Comparison of ENCODE assay signal across 20 cellular contexts in genomic region chr17:29238133-29238850, GRCh38. TPM values are rescaled to one million over a fixed set of nuclear protein-coding genes. Genes with fewer than 3 reads are reported as not detected.
DNase-seq lines count a peak whose midpoint lies in the region; ATAC-seq, FAIRE-seq and TF ChIP-seq lines count a peak whose summit lies in the region.
"Had no signal": no experiment of that assay in that cellular context is flagged by ENCODE, and none has a peak within 500 bp of the region (broad histone marks: within the 10 kb centered on the region; RNA-seq: fewer than 3 reads in every experiment).

No MANE protein-coding gene starts in this region.

- H3K23ac ChIP-seq in IMR-90 (ENCODE audit: low read depth, low read length) = peak overlapping the region; percentile 77

- TF ChIP-seq RAD21 in IMR-90 (IDR thresholded peaks at IDR 0.05; ENCODE audit: low read length) (no peak), K562 (CRISPR knock-in tag; conservative IDR thresholded peaks at IDR 0.05 in 1 of 2, IDR thresholded peaks at IDR 0.05 in 1 of 2) (no peak)

- peak overlapping the region; percentile 94 for H2AK5ac ChIP-seq in IMR-90 (ENCODE audit: low read depth, low read length)

- TF ChIP-seq CTCF in IMR-90 (conservative IDR thresholded peaks at IDR 0.05; ENCODE audit: low read depth, low read length) = no peak
- no peak for TF ChIP-seq CTCF in K562 (IDR thresholded peaks at IDR 0.05 in 2 of 3, conservative IDR thresholded peaks at IDR 0.05 in 1 of 3; ENCODE audit: insufficient read depth in 2 of 3, low read depth in 1 of 3, low read length in 3 of 3)
- TF ChIP-seq CTCF in D721Med (IDR thresholded peaks at IDR 0.05; ENCODE audit: insufficient read depth, missing control alignments) = no peak

- no peaks in the 10 kb centered on the region for H3K79me2 ChIP-seq in K562 (ENCODE audit: control insufficient read depth, insufficient read depth, low read length)

- H3K79me1 ChIP-seq in IMR-90 (ENCODE audit: low read depth in 1 of 2, low read length in 2 of 2) = peaks cover 3 to 29% of the 10 kb centered on the region in 2 experiments; a peak in 3 of 4 replicates

- H3K4me2 ChIP-seq in IMR-90 (ENCODE audit: low read depth, low read length) (no peak overlapping the region), K562 (ENCODE audit: insufficient read depth, low read length) (no peak overlapping the region)

- peak overlapping the region; percentile 94 for H3K14ac ChIP-seq in IMR-90 (replicated peaks; ENCODE audit: low read depth, low read length)

- FAIRE-seq in K562 (lab: Jason Lieb, UNC) (no peak), D721Med (lab: Jason Lieb, UNC) (no peak)
- FAIRE-seq: GM12878, islet of Langerhans had no signal

- H3K4me1 ChIP-seq in IMR-90 (ENCODE audit: control insufficient read depth, insufficient read depth, low read length) (peaks cover 23% of the 10 kb centered on the region), K562 (replicated peaks in 1 of 2; ENCODE audit: control insufficient read depth in 2 of 2, insufficient read depth in 2 of 2, low read length in 2 of 2) (peaks cover 3 to 13% of the 10 kb centered on the region in 2 experiments; a peak in 3 of 5 replicates)

- peak overlapping the region; percentile 42 for H3K56ac ChIP-seq in IMR-90 (ENCODE audit: extremely low read depth, insufficient read depth, low read length)

- peak overlapping the region; percentile 84 for H2AFZ ChIP-seq in IMR-90 (replicated peaks; ENCODE audit: low read length, poor library complexity)
- no peak overlapping the region; the same call in 1 of the 2 replicates for H2AFZ ChIP-seq in K562 (ENCODE audit: low read depth, low read length)

- peak overlapping the region; percentile 98 for H2BK20ac ChIP-seq in IMR-90 (ENCODE audit: low read depth, low read length)

- TF ChIP-seq EP300 in K562 (IDR thresholded peaks at IDR 0.05; ENCODE audit: low read length) = no peak

- in situ Hi-C loops in IMR-90 (cut with MboI; ENCODE audit: low sequenced_read_pairs) = no loop called here
- in situ Hi-C loops in K562 (cut with MboI) = no loop called here

- peak overlapping the region; percentile 66 to 87 for H4K8ac ChIP-seq in IMR-90 (ENCODE audit: low read depth in 2 of 2, low read length in 2 of 2)

- H3K9me3 ChIP-seq in IMR-90 (ENCODE audit: control insufficient read depth, insufficient read depth, low read length) (no peaks in the 10 kb centered on the region), K562 (replicated peaks; ENCODE audit: control insufficient read depth, insufficient read depth, low read depth, low read length) (no peaks in the 10 kb centered on the region)
- H3K9me3 ChIP-seq: mucosa of descending colon had no signal

- H2BK5ac ChIP-seq in IMR-90 (ENCODE audit: low read depth, low read length, poor library complexity, severe bottlenecking) = peak overlapping the region; percentile 73

- ATAC-seq in IMR-90 (ENCODE audit: low read depth) (peak; percentile 22), K562 (no peak), HG03045 (IDR thresholded peaks at IDR 0.05; ENCODE audit: unreplicated experiment) (no peak), GM18858 (IDR thresholded peaks at IDR 0.05; ENCODE audit: unreplicated experiment) (no peak), HG03097 (IDR thresholded peaks at IDR 0.05; ENCODE audit: low FRiP score, unreplicated experiment) (no peak)
- ATAC-seq: activated CD8-positive, alpha-beta T cell treated with anti-CD3 and anti-CD28 coated beads for 36 hours; mucosa of descending colon had no signal

- H4K91ac ChIP-seq in IMR-90 (ENCODE audit: insufficient read depth, low read depth, low read length) = peak overlapping the region; percentile 82

- intact Hi-C loops in IMR-90 (cut with micrococcal nuclease) = no loop called here
- intact Hi-C loops in K562 (cut with micrococcal nuclease) = no loop called here

- H2BK15ac ChIP-seq in IMR-90 (ENCODE audit: low read depth, low read length) = peak overlapping the region; percentile 97

- CTCF ChIA-PET in IMR-90 (lab: Yijun Ruan, JAX) = interaction anchor here (0.9 to 1.1 kb wide), 3 partner anchors 14 to 273 kb away, joined by 3 read pairs; no protein-coding TSS in a partner anchor
- CTCF ChIA-PET in K562 (lab: Yijun Ruan, JAX; ENCODE audit: low intra/inter-chr PET ratio) = no interaction called here

- H3K18ac ChIP-seq in IMR-90 (ENCODE audit: low read depth, low read length) = peak overlapping the region; percentile 40

- H3K27me3 ChIP-seq in IMR-90 (ENCODE audit: control insufficient read depth, insufficient read depth, low read length) (no peaks in the 10 kb centered on the region), K562 (ENCODE audit: control insufficient read depth in 2 of 2, insufficient read depth in 2 of 2, low read length in 2 of 2) (no peaks in the 10 kb centered on the region)

- POLR2A ChIA-PET in IMR-90 (lab: Charles Lee; ENCODE audit: unreplicated experiment) (no interaction called here), K562 (lab: Yijun Ruan, JAX) (interaction anchor here (0.6 to 1.5 kb wide), 7 partner anchors 12 to 704 kb away, joined by 3 to 6 read pairs (median 3); partner anchors contain the start of genes MYO18A and NUFIP2)

- H3K4me3 ChIP-seq in IMR-90 (ENCODE audit: insufficient read depth, low read depth, low read length) (no peak overlapping the region), K562 (no peak overlapping the region)
- H3K4me3 ChIP-seq: GM12878, mucosa of descending colon had no signal

- peak overlapping the region; percentile 13 for H4K5ac ChIP-seq in IMR-90 (ENCODE audit: low read depth, low read length)

- peaks cover 25% of the 10 kb centered on the region for H3K9me1 ChIP-seq in IMR-90 (ENCODE audit: insufficient read depth, low read length)
- H3K9me1 ChIP-seq in K562 (ENCODE audit: control insufficient read depth, insufficient read depth, low read length) = no peaks in the 10 kb centered on the region

- H3K4ac ChIP-seq in IMR-90 (ENCODE audit: low read depth, low read length) = peak overlapping the region; percentile 96

- H2BK120ac ChIP-seq in IMR-90 (ENCODE audit: low read depth, low read length) = peak overlapping the region; percentile 92

- H3K9ac ChIP-seq in IMR-90 (ENCODE audit: low read depth, low read length) (no peak overlapping the region), K562 (ENCODE audit: insufficient read depth in 1 of 2, low read depth in 2 of 2, low read length in 2 of 2) (peak overlapping the region in 1 of 2 experiments; percentile 13; a peak in 1 of 4 replicates)

- BruUV-seq in IMR-90 (replicated peaks; lab: Mats Ljungman, UMichigan) (no TSS peak), K562 (replicated peaks; lab: Mats Ljungman, UMichigan) (no TSS peak)

- TF ChIP-seq POLR2A in IMR-90 (IDR thresholded peaks at IDR 0.05; ENCODE audit: low read depth, low read length) (no peak), K562 (conservative IDR thresholded peaks at IDR 0.05) (no peak)

- WGBS in IMR-90 (ENCODE audit: extremely low coverage in 2 of 2, insufficient read length in 1 of 2), 2 experiments = 76% methylated on average over 5 of the region's 8 CpGs; no CpG with 5 or more reads in 1 of the 2 experiments
- WGBS in K562 (ENCODE audit: insufficient coverage, low coverage, missing lambda C conversion rate) = 91% methylated on average over 8 of the region's 8 CpGs

- DNase-seq in AG20443 (ENCODE audit: low spot score) (peak; percentile 47), IMR-90 (peak; percentile 64), K562 (ENCODE audit: extremely low read depth in 1 of 4, low spot score in 3 of 4) (no peak), myocyte (ENCODE audit: low read depth) (peak; percentile 40), D721Med (ENCODE audit: insufficient read length, low spot score) (no peak)
- DNase-seq: activated CD8-positive, alpha-beta T cell treated with anti-CD3 and anti-CD28 coated beads for 36 hours; aorta; C1 segment of cervical spinal cord; DND-41; glutamatergic neuron; mucosa of descending colon; NCI-H2107; SHP77 treated with DMSO at 0.1 percent for 48 hours had no signal

- H3K27ac ChIP-seq in IMR-90 (ENCODE audit: insufficient read depth, low read length) (peak overlapping the region; percentile 74), K562 (ENCODE audit: extremely low read depth, low read depth, low read length) (no peak overlapping the region; the same call in 2 of the 3 replicates)

- H3K36me3 ChIP-seq in IMR-90 (ENCODE audit: control insufficient read depth, insufficient read depth, low read length) (no peaks in the 10 kb centered on the region), K562 (ENCODE audit: control insufficient read depth, insufficient read depth, low read length) (no peaks in the 10 kb centered on the region)

- H2AK9ac ChIP-seq in IMR-90 (replicated peaks; ENCODE audit: low read depth, low read length, poor library complexity) = peak overlapping the region; percentile 78

- no peaks in the 10 kb centered on the region for H4K20me1 ChIP-seq in IMR-90 (ENCODE audit: insufficient read depth, low read length)
- H4K20me1 ChIP-seq in K562 (replicated peaks; ENCODE audit: control insufficient read depth, insufficient read depth, low read length) = no peaks in the 10 kb centered on the region

- dilution Hi-C loops in IMR-90 (cut with HindIII; ENCODE audit: low sequenced_read_pairs, unreplicated experiment) = no loop called here

RNA-seq across cellular contexts. Expression of gene CRYBA1, which starts 8.4 kb away (rescaled TPM):
- not detected in 2 replicates for total RNA-seq in IMR-90 (2012; rRNA removed)
- polyA plus RNA-seq in IMR-90 (2012; rRNA removed) = not detected in 2 replicates
- polyA plus RNA-seq in IMR-90 (2012; cell fraction: cytosol; rRNA removed) = 0.08 TPM in 1 of 2 replicates, not detected in the other
- not detected in 2 replicates for polyA plus RNA-seq in IMR-90 (2012; cell fraction: nucleus; rRNA removed; ENCODE audit: low replicate concordance)
- total RNA-seq in K562 (2011; cell fraction: chromatin; rRNA removed; ENCODE audit: low replicate concordance) = not detected in 2 replicates
- not detected in 2 replicates for total RNA-seq in K562 (2011; cell fraction: nucleolus; rRNA removed)
- not detected in 2 replicates for total RNA-seq in K562 (2011; cell fraction: nucleoplasm; rRNA removed)
- not detected in 2 replicates for total RNA-seq in K562 (2014; rRNA removed)
- not detected in 2 replicates for total RNA-seq in K562 (2014; rRNA removed; fragmentation: Illumina TruSeq; extraction: Trizol)
- not detected in 2 replicates for total RNA-seq in K562 (2015; rRNA removed; fragmentation: Illumina TruSeq; extraction: Trizol)
- not detected in 2 replicates for total RNA-seq in K562 (2021)
- not detected in 2 replicates for polyA plus RNA-seq in K562 (2011; rRNA removed)
- not detected in 2 replicates for polyA plus RNA-seq in K562 (2011; cell fraction: cytosol; rRNA removed)
- not detected in 2 replicates for polyA plus RNA-seq in K562 (2011; cell fraction: nucleus; rRNA removed)
- not detected in 2 replicates for polyA plus RNA-seq in K562 (2012)
- not detected in 2 replicates for polyA plus RNA-seq in K562 (2014; fragmentation: Illumina TruSeq; extraction: Trizol)
- not detected for polyA plus RNA-seq in K562 (2014; fragmentation: Nextera tagmentation; extraction: Ambion mirVana)
- not detected in 2 replicates for polyA plus RNA-seq in K562 (2014; rRNA removed)
- polyA minus RNA-seq in K562 (2011; rRNA and poly(A)+ RNA removed) = not detected in 2 replicates
- polyA minus RNA-seq in K562 (2011; cell fraction: cytosol; rRNA and poly(A)+ RNA removed) = not detected in 2 replicates
- polyA minus RNA-seq in K562 (2011; cell fraction: nucleus; rRNA and poly(A)+ RNA removed) = not detected in 2 replicates
- not detected in 2 replicates for total RNA-seq in myocyte
- not detected for polyA plus RNA-seq in myocyte (2012)
- total RNA-seq: activated CD8-positive, alpha-beta T cell treated with anti-CD3 and anti-CD28 coated beads for 36 hours; activated T-helper 2 cell treated with anti-CD3 and anti-CD28 coated beads, Interferon-gamma antibody, Interleukin-2, Interleukin-4, amounts not matched to agents 10 μg/mL and 5 μg/mL and 100 μg/mL, durations not matched to agents 14 hours and 24 hours and 36 hours; aorta; GM12878; mucosa of descending colon; pulmonary artery endothelial cell had no signal
- polyA plus RNA-seq: aorta, GM12878 had no signal

RNA-seq across cellular contexts. Expression of gene NUFIP2, which starts 55.7 kb away (rescaled TPM):
- total RNA-seq in IMR-90 (2012; rRNA removed) (25.6 and 38.9 TPM in 2 replicates), K562 (2014; rRNA removed) (18.5 and 22.7 TPM in 2 replicates), K562 (2014; rRNA removed; fragmentation: Illumina TruSeq; extraction: Trizol) (38.4 and 41.3 TPM in 2 replicates), K562 (2015; rRNA removed; fragmentation: Illumina TruSeq; extraction: Trizol) (35.9 and 40.7 TPM in 2 replicates), K562 (2021) (37.8 and 38.2 TPM in 2 replicates), myocyte (69.0 and 75.1 TPM in 2 replicates)
- polyA plus RNA-seq in IMR-90 (2012; rRNA removed) (7.8 and 8.9 TPM in 2 replicates), K562 (2011; rRNA removed) (10.0 and 14.1 TPM in 2 replicates), K562 (2014; fragmentation: Illumina TruSeq; extraction: Trizol) (24.2 and 26.7 TPM in 2 replicates), K562 (2014; fragmentation: Nextera tagmentation; extraction: Ambion mirVana) (1 to 10 TPM; 4.9 to 6.1 TPM), K562 (2014; rRNA removed) (14.6 and 15.3 TPM in 2 replicates)
- polyA plus RNA-seq in IMR-90 (2012; cell fraction: cytosol; rRNA removed) = 1.3 and 10.4 TPM in 2 replicates
- polyA plus RNA-seq in IMR-90 (2012; cell fraction: nucleus; rRNA removed; ENCODE audit: low replicate concordance) = 17.2 and 31.8 TPM in 2 replicates
- total RNA-seq in K562 (2011; cell fraction: chromatin; rRNA removed; ENCODE audit: low replicate concordance) = 21.2 and 65.7 TPM in 2 replicates
- total RNA-seq in K562 (2011; cell fraction: nucleolus; rRNA removed) = 15.5 and 20.2 TPM in 2 replicates
- 37.1 and 71.8 TPM in 2 replicates for total RNA-seq in K562 (2011; cell fraction: nucleoplasm; rRNA removed)
- 6.2 and 32.3 TPM in 2 replicates for polyA plus RNA-seq in K562 (2011; cell fraction: cytosol; rRNA removed)
- 19.3 and 40.9 TPM in 2 replicates for polyA plus RNA-seq in K562 (2011; cell fraction: nucleus; rRNA removed)
- 16.7 and 20.6 TPM in 2 replicates for polyA plus RNA-seq in K562 (2012)
- 16.1 and 19.8 TPM in 2 replicates for polyA minus RNA-seq in K562 (2011; rRNA and poly(A)+ RNA removed)
- polyA minus RNA-seq in K562 (2011; cell fraction: cytosol; rRNA and poly(A)+ RNA removed) = 27.9 and 30.0 TPM in 2 replicates
- polyA minus RNA-seq in K562 (2011; cell fraction: nucleus; rRNA and poly(A)+ RNA removed) = 11.7 and 17.8 TPM in 2 replicates
- 14.8 TPM for polyA plus RNA-seq in myocyte (2012)

RNA-seq across cellular contexts. Expression of gene MYO18A, which starts 58.1 kb away (rescaled TPM):
- total RNA-seq in IMR-90 (2012; rRNA removed) (39.1 and 40.0 TPM in 2 replicates), K562 (2014; rRNA removed) (41.7 and 42.3 TPM in 2 replicates), K562 (2014; rRNA removed; fragmentation: Illumina TruSeq; extraction: Trizol) (10.4 and 16.4 TPM in 2 replicates), K562 (2015; rRNA removed; fragmentation: Illumina TruSeq; extraction: Trizol) (17.1 and 19.2 TPM in 2 replicates), K562 (2021) (51.8 and 65.4 TPM in 2 replicates), myocyte (167 and 209 TPM in 2 replicates)
- polyA plus RNA-seq in IMR-90 (2012; rRNA removed) (22.4 and 22.9 TPM in 2 replicates), K562 (2011; rRNA removed) (8.1 and 10.7 TPM in 2 replicates), K562 (2014; fragmentation: Illumina TruSeq; extraction: Trizol) (34.4 and 39.1 TPM in 2 replicates), K562 (2014; fragmentation: Nextera tagmentation; extraction: Ambion mirVana) (1 to 10 TPM; 2.5 TPM), K562 (2014; rRNA removed) (20.4 and 32.3 TPM in 2 replicates)
- polyA plus RNA-seq in IMR-90 (2012; cell fraction: cytosol; rRNA removed) = 12.8 and 19.0 TPM in 2 replicates
- 95.5 and 141 TPM in 2 replicates for polyA plus RNA-seq in IMR-90 (2012; cell fraction: nucleus; rRNA removed; ENCODE audit: low replicate concordance)
- 148 and 349 TPM in 2 replicates for total RNA-seq in K562 (2011; cell fraction: chromatin; rRNA removed; ENCODE audit: low replicate concordance)
- 124 and 136 TPM in 2 replicates for total RNA-seq in K562 (2011; cell fraction: nucleolus; rRNA removed)
- total RNA-seq in K562 (2011; cell fraction: nucleoplasm; rRNA removed) = 129 and 134 TPM in 2 replicates
- 7.3 and 9.5 TPM in 2 replicates for polyA plus RNA-seq in K562 (2011; cell fraction: cytosol; rRNA removed)
- polyA plus RNA-seq in K562 (2011; cell fraction: nucleus; rRNA removed) = 62.2 and 107 TPM in 2 replicates
- 31.3 and 34.9 TPM in 2 replicates for polyA plus RNA-seq in K562 (2012)
- polyA minus RNA-seq in K562 (2011; rRNA and poly(A)+ RNA removed) = 12.1 and 19.8 TPM in 2 replicates
- polyA minus RNA-seq in K562 (2011; cell fraction: cytosol; rRNA and poly(A)+ RNA removed) = 22.1 and 22.6 TPM in 2 replicates
- polyA minus RNA-seq in K562 (2011; cell fraction: nucleus; rRNA and poly(A)+ RNA removed) = 40.4 and 54.3 TPM in 2 replicates
- polyA plus RNA-seq in myocyte (2012) = 78.9 TPM

Comparison
In these comparisons a context has a peak if more than half of its experiments do, and no peak if none do; other contexts are left out.
1. DNase-seq: peak in AG20443 (single experiment), IMR-90 (single experiment) and myocyte (single experiment); none in K562 (0 of 4) and D721Med (single experiment).